Comparison of ENCODE assay signal across 2 cellular contexts in the genomic region with DNA sequence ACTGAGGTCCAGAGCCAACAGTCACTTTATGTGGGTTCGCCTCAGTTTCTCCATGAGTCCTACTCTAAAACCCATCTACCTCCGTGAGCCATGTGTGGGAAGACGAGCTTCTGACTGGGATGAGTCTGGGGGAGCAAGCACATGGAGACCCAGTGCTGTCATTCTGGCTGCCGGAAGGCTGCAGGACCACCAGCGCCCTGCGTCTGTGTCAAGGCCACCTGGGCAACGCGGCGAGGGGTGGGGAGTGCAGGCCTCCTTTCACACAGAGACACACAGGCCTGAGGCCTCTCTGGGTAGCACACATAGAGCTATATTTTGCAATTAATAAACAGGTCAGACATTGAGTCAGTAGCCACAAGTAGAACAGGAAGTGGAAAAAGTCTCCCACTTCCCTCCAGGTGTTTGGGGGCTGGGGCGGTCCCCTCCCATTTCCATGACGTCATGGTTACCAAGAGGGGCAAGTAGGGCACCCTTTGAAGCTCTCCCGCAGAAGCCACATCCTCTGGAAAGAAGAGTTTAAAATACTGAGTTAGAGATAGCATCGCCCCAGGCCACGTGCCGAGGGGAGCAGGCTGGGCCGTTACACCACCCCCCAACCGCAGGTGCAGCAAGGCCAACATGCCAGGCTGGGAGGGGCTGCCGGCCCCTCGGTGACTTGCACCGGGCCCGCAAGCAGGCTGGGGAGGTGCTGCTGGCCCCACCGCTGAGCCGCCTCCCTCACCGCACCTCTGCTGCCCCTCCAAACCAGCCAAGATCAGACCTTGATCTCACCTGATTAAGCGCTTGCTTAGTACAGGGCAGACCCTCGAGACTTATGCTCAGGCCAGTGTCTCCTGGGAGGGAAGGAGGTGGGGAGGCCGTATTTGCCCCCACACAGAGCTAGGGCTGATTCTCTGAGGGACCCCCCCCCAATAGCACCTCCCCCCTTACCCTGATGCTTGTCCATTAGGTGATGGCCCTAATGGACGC.
TF ChIP-seq lines count a peak whose summit lies in the region.

No MANE protein-coding gene starts in this region.

TF ChIP-seq in HCT116, 20 proteins besides CTCF, POLR2A, EP300 and RAD21:
- TF ChIP-seq EGR1 (IDR thresholded peaks at IDR 0.05; ENCODE audit: low read depth), result no peak
- no peak for TF ChIP-seq ZFX (IDR thresholded peaks at IDR 0.05)
- TF ChIP-seq EZH2phosphoT487 (IDR thresholded peaks at IDR 0.05; ENCODE audit: borderline replicate concordance), result no peak
- TF ChIP-seq, protein P1, sequence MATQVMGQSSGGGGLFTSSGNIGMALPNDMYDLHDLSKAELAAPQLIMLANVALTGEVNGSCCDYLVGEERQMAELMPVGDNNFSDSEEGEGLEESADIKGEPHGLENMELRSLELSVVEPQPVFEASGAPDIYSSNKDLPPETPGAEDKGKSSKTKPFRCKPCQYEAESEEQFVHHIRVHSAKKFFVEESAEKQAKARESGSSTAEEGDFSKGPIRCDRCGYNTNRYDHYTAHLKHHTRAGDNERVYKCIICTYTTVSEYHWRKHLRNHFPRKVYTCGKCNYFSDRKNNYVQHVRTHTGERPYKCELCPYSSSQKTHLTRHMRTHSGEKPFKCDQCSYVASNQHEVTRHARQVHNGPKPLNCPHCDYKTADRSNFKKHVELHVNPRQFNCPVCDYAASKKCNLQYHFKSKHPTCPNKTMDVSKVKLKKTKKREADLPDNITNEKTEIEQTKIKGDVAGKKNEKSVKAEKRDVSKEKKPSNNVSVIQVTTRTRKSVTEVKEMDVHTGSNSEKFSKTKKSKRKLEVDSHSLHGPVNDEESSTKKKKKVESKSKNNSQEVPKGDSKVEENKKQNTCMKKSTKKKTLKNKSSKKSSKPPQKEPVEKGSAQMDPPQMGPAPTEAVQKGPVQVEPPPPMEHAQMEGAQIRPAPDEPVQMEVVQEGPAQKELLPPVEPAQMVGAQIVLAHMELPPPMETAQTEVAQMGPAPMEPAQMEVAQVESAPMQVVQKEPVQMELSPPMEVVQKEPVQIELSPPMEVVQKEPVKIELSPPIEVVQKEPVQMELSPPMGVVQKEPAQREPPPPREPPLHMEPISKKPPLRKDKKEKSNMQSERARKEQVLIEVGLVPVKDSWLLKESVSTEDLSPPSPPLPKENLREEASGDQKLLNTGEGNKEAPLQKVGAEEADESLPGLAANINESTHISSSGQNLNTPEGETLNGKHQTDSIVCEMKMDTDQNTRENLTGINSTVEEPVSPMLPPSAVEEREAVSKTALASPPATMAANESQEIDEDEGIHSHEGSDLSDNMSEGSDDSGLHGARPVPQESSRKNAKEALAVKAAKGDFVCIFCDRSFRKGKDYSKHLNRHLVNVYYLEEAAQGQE (IDR thresholded peaks at IDR 0.05; ENCODE audit: low read depth), result no peak
- no peak for TF ChIP-seq CEBPB (IDR thresholded peaks at IDR 0.05; ENCODE audit: low read depth)
- no peak for TF ChIP-seq JUND (IDR thresholded peaks at IDR 0.05)
- no peak for TF ChIP-seq ZNF274 (IDR thresholded peaks at IDR 0.05; ENCODE audit: low read depth, low read length)
- no peak for TF ChIP-seq ZBTB33 (IDR thresholded peaks at IDR 0.05; ENCODE audit: extremely low read depth, insufficient replicate concordance, low read length)
- TF ChIP-seq SP1 (IDR thresholded peaks at IDR 0.05; ENCODE audit: low read depth), result no peak
- TF ChIP-seq ATF3 (IDR thresholded peaks at IDR 0.05), result no peak
- no peak for TF ChIP-seq FOSL1 (IDR thresholded peaks at IDR 0.05; ENCODE audit: low read depth)
- TF ChIP-seq EZH2 (IDR thresholded peaks at IDR 0.05), result no peak
- no peak for TF ChIP-seq CBX3 (IDR thresholded peaks at IDR 0.05; ENCODE audit: low read depth)
- TF ChIP-seq ELF1 (IDR thresholded peaks at IDR 0.05; ENCODE audit: borderline replicate concordance, low read depth), result no peak
- TF ChIP-seq TCF7L2 (IDR thresholded peaks at IDR 0.05; ENCODE audit: borderline replicate concordance, extremely low read depth, insufficient read depth, insufficient read length), result no peak
- TF ChIP-seq POLR2AphosphoS5 (IDR thresholded peaks at IDR 0.05; ENCODE audit: low read depth, low read length), result no peak
- TF ChIP-seq, protein P2, sequence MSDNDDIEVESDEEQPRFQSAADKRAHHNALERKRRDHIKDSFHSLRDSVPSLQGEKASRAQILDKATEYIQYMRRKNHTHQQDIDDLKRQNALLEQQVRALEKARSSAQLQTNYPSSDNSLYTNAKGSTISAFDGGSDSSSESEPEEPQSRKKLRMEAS (IDR thresholded peaks at IDR 0.05), result no peak

TF ChIP-seq in endothelial cell of umbilical vein, 7 proteins besides CTCF, POLR2A, EP300 and RAD21:
- TF ChIP-seq GATA2 (IDR thresholded peaks at IDR 0.05; ENCODE audit: insufficient read depth, insufficient read length, low read depth, low read length) (peak; percentile 64), JUN (IDR thresholded peaks at IDR 0.05; ENCODE audit: borderline replicate concordance, insufficient read depth, insufficient read length, low read depth) (no peak), MYC (IDR thresholded peaks at IDR 0.05; ENCODE audit: low read depth, low read length) (no peak), FOS (IDR thresholded peaks at IDR 0.05; ENCODE audit: borderline replicate concordance, insufficient read depth, low read length) (peak; percentile 64), POLR2AphosphoS5 (IDR thresholded peaks at IDR 0.05; ENCODE audit: insufficient read depth, low read depth, low read length) (peak; percentile 40), EZH2 (IDR thresholded peaks at IDR 0.05; ENCODE audit: borderline replicate concordance, low read depth, low read length, severe bottlenecking) (no peak)
- TF ChIP-seq, protein P2 (IDR thresholded peaks at IDR 0.05; ENCODE audit: insufficient read depth, insufficient read length), result no peak
